In genomic region chr20:50929299-50930138, GRCh38 we compare ENCODE assay signal across 1 cellular context.
A peak's percentile ranks its signal among the peaks of the same experiment; 100 is the strongest.
TF ChIP-seq lines count a peak whose summit lies in the region.

No MANE protein-coding gene starts in this region.

TF ChIP-seq in HCT116, 20 proteins besides CTCF, POLR2A, EP300 and RAD21 (continued from another document):
- TF ChIP-seq REST (IDR thresholded peaks at IDR 0.05; ENCODE audit: low read depth), result no peak
- TF ChIP-seq EGR1 (IDR thresholded peaks at IDR 0.05; ENCODE audit: low read depth), result peak; percentile 39
- TF ChIP-seq MAX (IDR thresholded peaks at IDR 0.05), result peak; percentile 61; the same call in 1 of the 2 replicates
- peak; percentile 72 for TF ChIP-seq POLR2AphosphoS5 (IDR thresholded peaks at IDR 0.05; ENCODE audit: low read depth, low read length)
- TF ChIP-seq ATF3 (IDR thresholded peaks at IDR 0.05), result no peak
- TF ChIP-seq ZNF274 (IDR thresholded peaks at IDR 0.05; ENCODE audit: low read depth, low read length), result no peak
- 0 out of 2 replicates have a peak, but pooled peaks have one; percentile 29 for TF ChIP-seq SIN3A (IDR thresholded peaks at IDR 0.05; ENCODE audit: low read depth)
- no peak for TF ChIP-seq JUND (IDR thresholded peaks at IDR 0.05)
- peak; percentile 81 for TF ChIP-seq YY1 (IDR thresholded peaks at IDR 0.05; ENCODE audit: extremely low read depth, insufficient replicate concordance, low read depth, low read length)
- no peak for TF ChIP-seq TCF7L2 (IDR thresholded peaks at IDR 0.05; ENCODE audit: borderline replicate concordance, extremely low read depth, insufficient read depth, insufficient read length)
- no peak for TF ChIP-seq CEBPB (IDR thresholded peaks at IDR 0.05; ENCODE audit: low read depth)
